In genomic region chr11:66119348-66120133, GRCh38 we compare ENCODE assay signal across 10 cellular contexts. TPM values are rescaled to one million over a fixed set of nuclear protein-coding genes. Genes with fewer than 3 reads are reported as not detected.
DNase-seq lines count a peak whose midpoint lies in the region; TF ChIP-seq lines count a peak whose summit lies in the region.
"Had no signal": no experiment of that assay in that cellular context is flagged by ENCODE, and none has a peak within 500 bp of the region (broad histone marks: within the 10 kb centered on the region; RNA-seq: fewer than 3 reads in every experiment).

No MANE protein-coding gene starts in this region.

- no peak overlapping the region for H2AFZ ChIP-seq in parathyroid adenoma

- H3K27me3 ChIP-seq in parathyroid adenoma (ENCODE audit: control insufficient read depth, insufficient read depth, low read length) (no peaks in the 10 kb centered on the region), H7 (ENCODE audit: control insufficient read depth, insufficient read depth, low read length) (no peaks in the 10 kb centered on the region)

- in situ Hi-C loops in SK-MEL-5 (cut with HindIII; ENCODE audit: low pct_unique_long_range_greater_than_20kb, low sequenced_read_pairs), result no loop called here

- H3K9ac ChIP-seq in parathyroid adenoma, result no peak overlapping the region

- peak overlapping the region; percentile 40 for H3K27ac ChIP-seq in parathyroid adenoma

- H3K4me2 ChIP-seq in parathyroid adenoma (ENCODE audit: low read length), result peak overlapping the region; percentile 13

- DNase-seq in GM03348 (ENCODE audit: low spot score) (peak; percentile 63), SK-MEL-5 (ENCODE audit: low read depth, low spot score) (peak; percentile 87), fibroblast of villous mesenchyme (ENCODE audit: low read depth) (peak; percentile 98), AG08396 (ENCODE audit: low spot score) (no peak), H7 (no peak)
- no peak for DNase-seq in effector CD4-positive, alpha-beta T cell
- DNase-seq in activated CD4-positive, alpha-beta T cell treated with anti-CD3 and anti-CD28 coated beads for 4 hours, result no peak
- DNase-seq: caudate nucleus, NCI-H345 had no signal

- no peaks in the 10 kb centered on the region for H3K9me3 ChIP-seq in parathyroid adenoma (ENCODE audit: control insufficient read depth, low read length)

- H3K36me3 ChIP-seq in parathyroid adenoma (ENCODE audit: control insufficient read depth, insufficient read depth, low read length) (no peaks in the 10 kb centered on the region), H7 (replicated peaks; ENCODE audit: control insufficient read depth, insufficient read depth, low read length) (no peaks in the 10 kb centered on the region)

- TF ChIP-seq CTCF in fibroblast of villous mesenchyme (IDR thresholded peaks at IDR 0.05; ENCODE audit: insufficient read depth, low read depth, low read length) (no peak), parathyroid adenoma (IDR thresholded peaks at IDR 0.05) (no peak)

- peaks cover 11% of the 10 kb centered on the region for H3K79me2 ChIP-seq in parathyroid adenoma

- H3K4me1 ChIP-seq in parathyroid adenoma, result peaks cover 22% of the 10 kb centered on the region

- H3K4me3 ChIP-seq in fibroblast of villous mesenchyme (ENCODE audit: low read depth, low read length) (no peak overlapping the region), parathyroid adenoma (ENCODE audit: low read depth, low read length) (no peak overlapping the region), H7 (ENCODE audit: insufficient read depth, low read depth, low read length) (no peak overlapping the region)

RNA-seq across cellular contexts. Expression of gene PACS1, which starts 49.5 kb away (rescaled TPM):
- 9.0 and 12.0 TPM in 2 replicates for total RNA-seq in SK-MEL-5 (2014; rRNA removed; shearing (Covaris generic))
- polyA plus RNA-seq in SK-MEL-5 (2015; cell fraction: cytosol; rRNA removed), result 37.3 and 47.6 TPM in 2 replicates
- 24.7 and 41.4 TPM in 2 replicates for polyA plus RNA-seq in SK-MEL-5 (2015; cell fraction: nucleus; rRNA removed)
- 36.7 and 41.2 TPM in 2 replicates for total RNA-seq in fibroblast of villous mesenchyme
- total RNA-seq in H7 (2014; rRNA removed; shearing (Covaris generic)), result 16.2 and 20.1 TPM in 2 replicates

Comparison
In these comparisons a context has a peak if more than half of its experiments do, and no peak if none do; other contexts are left out.
1. DNase-seq: peak in GM03348 (single experiment), SK-MEL-5 (single experiment) and fibroblast of villous mesenchyme (single experiment); none in AG08396 (single experiment), effector CD4-positive, alpha-beta T cell (single experiment), activated CD4-positive, alpha-beta T cell treated with anti-CD3 and anti-CD28 coated beads for 4 hours (0 of 2) and H7 (single experiment).